Comparison of ENCODE assay signal across 14 cellular contexts in the genomic region with DNA sequence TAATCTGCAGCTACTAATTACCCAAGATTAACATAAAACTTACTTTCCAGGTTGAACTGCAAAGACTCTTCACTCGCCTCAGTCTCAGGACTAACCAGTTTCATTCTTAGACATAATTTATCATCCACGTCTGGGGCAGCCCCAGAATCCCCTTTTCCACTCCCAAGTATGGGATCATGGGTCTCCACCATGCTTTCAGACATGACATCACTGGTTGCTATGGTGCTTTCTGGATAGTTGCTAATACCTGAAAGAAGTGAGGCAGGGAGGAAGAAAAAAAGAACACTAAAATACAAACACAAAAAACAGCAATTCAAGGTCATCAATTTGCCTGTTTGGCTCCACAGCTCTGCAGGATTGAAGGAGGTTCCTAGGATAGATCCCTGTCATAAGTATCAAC. TPM values are rescaled to one million over a fixed set of nuclear protein-coding genes. Genes with fewer than 3 reads are reported as not detected.
A peak's percentile ranks its signal among the peaks of the same experiment; 100 is the strongest.
DNase-seq lines count a peak whose midpoint lies in the region; ATAC-seq, FAIRE-seq and TF ChIP-seq lines count a peak whose summit lies in the region.
"Had no signal": no experiment of that assay in that cellular context is flagged by ENCODE, and none has a peak within 500 bp of the region (broad histone marks: within the 10 kb centered on the region; RNA-seq: fewer than 3 reads in every experiment).

No MANE protein-coding gene starts in this region.

- 30% methylated on average over 2 of the region's 2 CpGs for WGBS in GM12878 (ENCODE audit: insufficient coverage, insufficient replicate concordance, low lambda C conversion rate, missing lambda C conversion rate)

- no peak overlapping the region for H3K4me3 ChIP-seq in GM12878
- H3K4me3 ChIP-seq: HAP-1 had no signal

- no peak for TF ChIP-seq CTCF in GM12878 (IDR thresholded peaks at IDR 0.05 in 2 of 3, conservative IDR thresholded peaks at IDR 0.05 in 1 of 3; ENCODE audit: control insufficient read depth in 2 of 3, extremely low read depth in 1 of 3, insufficient read depth in 1 of 3, low read depth in 3 of 3, low read length in 3 of 3)
- TF ChIP-seq CTCF in progenitor cell of endocrine pancreas (IDR thresholded peaks at IDR 0.05; ENCODE audit: unreplicated experiment), result no peak
- no peak for TF ChIP-seq CTCF in activated CD8-positive, alpha-beta T cell treated with anti-CD3 and anti-CD28 coated beads for 36 hours (IDR thresholded peaks at IDR 0.05)

- H3K36me3 ChIP-seq in GM12878 (ENCODE audit: control insufficient read depth in 2 of 2, insufficient read depth in 2 of 2, low read length in 1 of 2), result no peaks in the 10 kb centered on the region; a peak in 1 of 4 replicates

- peaks cover 1% of the 10 kb centered on the region; the same call in 1 of the 2 replicates for H3K4me1 ChIP-seq in GM12878 (ENCODE audit: control insufficient read depth, insufficient read depth, low read length)
- H3K4me1 ChIP-seq: Caco-2 had no signal

- H3K9ac ChIP-seq in GM12878 (ENCODE audit: control insufficient read depth, insufficient read depth, low read length), result no peak overlapping the region

- RAD21 ChIA-PET in GM12878 (lab: Charles Lee; ENCODE audit: unreplicated experiment), result no interaction called here

- no peak for FAIRE-seq in GM12878 (lab: Jason Lieb, UNC)

- H3K27ac Mint-ChIP-seq in activated T-cell treated with anti-CD3 and anti-CD28 coated beads, Interleukin-2, amount 50 U/mL, for 72 hours, result peak overlapping the region; percentile 27
- H3K27ac Mint-ChIP-seq in activated T-cell treated with anti-CD3 and anti-CD28 coated beads, Interleukin-2, amount 50 U/mL, for 24 hours, result no peak overlapping the region
- H3K27ac Mint-ChIP-seq in progenitor cell of endocrine pancreas, result peak overlapping the region; percentile 15
- H3K27ac Mint-ChIP-seq in activated naive CD8-positive, alpha-beta T cell treated with anti-CD3 and anti-CD28 coated beads for 36 hours, result no peak overlapping the region
- no peak overlapping the region for H3K27ac Mint-ChIP-seq in activated CD8-positive, alpha-beta T cell treated with anti-CD3 and anti-CD28 coated beads for 36 hours
- H3K27ac Mint-ChIP-seq: CD8-positive, alpha-beta T cell had no signal

- SMC1A ChIA-PET in GM12878 (lab: Charles Lee; ENCODE audit: uncharacterized antibody, unreplicated experiment), result no interaction called here

- no TSS peak for BruUV-seq in GM12878 (replicated peaks; lab: Mats Ljungman, UMichigan)

- CTCF ChIA-PET in GM12878 (lab: Yijun Ruan, JAX), result interaction anchor here (3.0 kb wide), 1 partner anchor 68 kb away, joined by 18 read pairs; no protein-coding TSS in a partner anchor
- CTCF ChIA-PET in activated CD8-positive, alpha-beta T cell treated with anti-CD3 and anti-CD28 coated beads for 36 hours (lab: Charles Lee), result interaction anchor here (1.3 kb wide), 1 partner anchor 68 kb away, joined by 3 read pairs; no protein-coding TSS in a partner anchor

- intact Hi-C loops in GM12878 (cut with micrococcal nuclease; ENCODE audit: unreplicated experiment), result no loop called here
- intact Hi-C loops in activated CD8-positive, alpha-beta T cell treated with anti-CD3 and anti-CD28 coated beads for 36 hours (cut with micrococcal nuclease), result no loop called here

- POLR2A ChIA-PET in GM12878 (lab: Charles Lee), result no interaction called here
- POLR2A ChIA-PET in activated CD8-positive, alpha-beta T cell treated with anti-CD3 and anti-CD28 coated beads for 36 hours (lab: Charles Lee), result no interaction called here

- H3K4me2 ChIP-seq in GM12878 (ENCODE audit: control insufficient read depth, insufficient read depth), result no peak overlapping the region

- H3K27me3 ChIP-seq in GM12878 (replicated peaks in 1 of 2; ENCODE audit: control insufficient read depth in 2 of 2, insufficient read depth in 2 of 2, low read length in 1 of 2), result no peaks in the 10 kb centered on the region

- in situ Hi-C loops in SK-MEL-5 (cut with HindIII; ENCODE audit: low pct_unique_long_range_greater_than_20kb, low sequenced_read_pairs) (no loop called here), GM12878 (cut with MboI) (no loop called here)

- no peaks in the 10 kb centered on the region for H3K9me3 ChIP-seq in GM12878 (replicated peaks; ENCODE audit: control insufficient read depth, insufficient read depth, low read length)
- H3K9me3 ChIP-seq: Caco-2, HAP-1 had no signal

- H3K4me3 Mint-ChIP-seq in activated T-cell treated with anti-CD3 and anti-CD28 coated beads, Interleukin-2, amount 50 U/mL, for 72 hours, result no peak overlapping the region
- no peak overlapping the region for H3K4me3 Mint-ChIP-seq in activated T-cell treated with anti-CD3 and anti-CD28 coated beads, Interleukin-2, amount 50 U/mL, for 24 hours
- H3K4me3 Mint-ChIP-seq in progenitor cell of endocrine pancreas (ENCODE audit: low read depth), result no peak overlapping the region
- H3K4me3 Mint-ChIP-seq in activated naive CD8-positive, alpha-beta T cell treated with anti-CD3 and anti-CD28 coated beads for 36 hours, result no peak overlapping the region
- no peak overlapping the region for H3K4me3 Mint-ChIP-seq in activated CD8-positive, alpha-beta T cell treated with anti-CD3 and anti-CD28 coated beads for 36 hours
- H3K4me3 Mint-ChIP-seq: CD14-positive monocyte; CD8-positive, alpha-beta T cell had no signal

- no peak for ATAC-seq in activated T-cell treated with anti-CD3 and anti-CD28 coated beads, Interleukin-2, amount 50 U/mL, for 72 hours (replicated peaks in 1 of 2)
- no peak for ATAC-seq in GM12878
- ATAC-seq in activated CD8-positive, alpha-beta T cell treated with anti-CD3 and anti-CD28 coated beads for 36 hours, result no peak
- ATAC-seq: CD8-positive, alpha-beta T cell had no signal

- H3K79me2 ChIP-seq in GM12878 (ENCODE audit: control insufficient read depth, insufficient read depth, low read length), result no peaks in the 10 kb centered on the region

- H4K20me1 ChIP-seq in GM12878 (ENCODE audit: control insufficient read depth, insufficient read depth), result no peaks in the 10 kb centered on the region

- TF ChIP-seq POLR2A in GM12878 (IDR thresholded peaks at IDR 0.05; ENCODE audit: low read depth, low read length), result no peak

- H3K27ac ChIP-seq in GM12878 (ENCODE audit: control insufficient read depth, insufficient read depth), result no peak overlapping the region

- peaks cover 2 to 3% of the 10 kb centered on the region in 2 donors for H3K36me3 Mint-ChIP-seq in activated T-cell treated with anti-CD3 and anti-CD28 coated beads, Interleukin-2, amount 50 U/mL, for 72 hours (ENCODE audit: insufficient read depth in 2 of 2)
- H3K36me3 Mint-ChIP-seq in activated T-cell treated with anti-CD3 and anti-CD28 coated beads, Interleukin-2, amount 50 U/mL, for 24 hours (ENCODE audit: low read depth), result peaks cover 44% of the 10 kb centered on the region
- peaks cover 9% of the 10 kb centered on the region for H3K36me3 Mint-ChIP-seq in progenitor cell of endocrine pancreas (ENCODE audit: insufficient read depth)
- H3K36me3 Mint-ChIP-seq in activated naive CD8-positive, alpha-beta T cell treated with anti-CD3 and anti-CD28 coated beads for 36 hours, result peaks cover 5% of the 10 kb centered on the region
- peaks cover 11% of the 10 kb centered on the region for H3K36me3 Mint-ChIP-seq in activated CD8-positive, alpha-beta T cell treated with anti-CD3 and anti-CD28 coated beads for 36 hours (ENCODE audit: low read depth)

- peaks cover 12% of the 10 kb centered on the region for H3K4me1 Mint-ChIP-seq in activated T-cell treated with anti-CD3 and anti-CD28 coated beads, Interleukin-2, amount 50 U/mL, for 72 hours (ENCODE audit: low read depth)
- H3K4me1 Mint-ChIP-seq in activated T-cell treated with anti-CD3 and anti-CD28 coated beads, Interleukin-2, amount 50 U/mL, for 24 hours (ENCODE audit: low read depth), result peaks cover 18% of the 10 kb centered on the region
- H3K4me1 Mint-ChIP-seq in progenitor cell of endocrine pancreas (ENCODE audit: low read depth), result no peaks in the 10 kb centered on the region
- H3K4me1 Mint-ChIP-seq in activated naive CD8-positive, alpha-beta T cell treated with anti-CD3 and anti-CD28 coated beads for 36 hours, result peaks cover 16% of the 10 kb centered on the region
- peaks cover 18% of the 10 kb centered on the region for H3K4me1 Mint-ChIP-seq in activated CD8-positive, alpha-beta T cell treated with anti-CD3 and anti-CD28 coated beads for 36 hours (ENCODE audit: low read depth)

- no peaks in the 10 kb centered on the region for H3K9me3 Mint-ChIP-seq in activated T-cell treated with anti-CD3 and anti-CD28 coated beads, Interleukin-2, amount 50 U/mL, for 72 hours
- no peaks in the 10 kb centered on the region for H3K9me3 Mint-ChIP-seq in activated T-cell treated with anti-CD3 and anti-CD28 coated beads, Interleukin-2, amount 50 U/mL, for 24 hours
- no peaks in the 10 kb centered on the region for H3K9me3 Mint-ChIP-seq in progenitor cell of endocrine pancreas (ENCODE audit: low read depth)
- no peaks in the 10 kb centered on the region for H3K9me3 Mint-ChIP-seq in activated naive CD8-positive, alpha-beta T cell treated with anti-CD3 and anti-CD28 coated beads for 36 hours
- no peaks in the 10 kb centered on the region for H3K9me3 Mint-ChIP-seq in activated CD8-positive, alpha-beta T cell treated with anti-CD3 and anti-CD28 coated beads for 36 hours
- H3K9me3 Mint-ChIP-seq: CD14-positive monocyte; CD8-positive, alpha-beta T cell had no signal

- no peak overlapping the region for H2AFZ ChIP-seq in GM12878 (ENCODE audit: control insufficient read depth, low read depth, low read length)

- TF ChIP-seq RAD21 in GM12878 (IDR thresholded peaks at IDR 0.05; ENCODE audit: insufficient read depth, low read depth, low read length), result no peak

- TF ChIP-seq EP300 in GM12878 (IDR thresholded peaks at IDR 0.05; ENCODE audit: borderline replicate concordance in 1 of 2, control insufficient read depth in 1 of 2, low read depth in 2 of 2, low read length in 2 of 2), result no peak

- no peak for DNase-seq in activated T-cell treated with anti-CD3 and anti-CD28 coated beads, Interleukin-2, amount 50 U/mL, for 72 hours
- DNase-seq in activated T-cell treated with anti-CD3 and anti-CD28 coated beads, Interleukin-2, amount 50 U/mL, for 24 hours, result no peak
- DNase-seq in SK-MEL-5 (ENCODE audit: low read depth, low spot score) (peak; percentile 31), GM12878 (ENCODE audit: low read depth, low spot score) (no peak), progenitor cell of endocrine pancreas (ENCODE audit: low spot score, unreplicated experiment) (no peak)
- DNase-seq in activated naive CD8-positive, alpha-beta T cell treated with anti-CD3 and anti-CD28 coated beads for 36 hours, result no peak
- DNase-seq in activated CD8-positive, alpha-beta T cell treated with anti-CD3 and anti-CD28 coated beads for 36 hours, result no peak
- DNase-seq: Caco-2; CD8-positive, alpha-beta T cell; DND-41; GDM1; GOT3 had no signal

- H3K27me3 Mint-ChIP-seq in activated T-cell treated with anti-CD3 and anti-CD28 coated beads, Interleukin-2, amount 50 U/mL, for 72 hours (ENCODE audit: low read depth), result no peaks in the 10 kb centered on the region
- H3K27me3 Mint-ChIP-seq in activated T-cell treated with anti-CD3 and anti-CD28 coated beads, Interleukin-2, amount 50 U/mL, for 24 hours, result no peaks in the 10 kb centered on the region
- no peaks in the 10 kb centered on the region for H3K27me3 Mint-ChIP-seq in progenitor cell of endocrine pancreas
- H3K27me3 Mint-ChIP-seq in activated naive CD8-positive, alpha-beta T cell treated with anti-CD3 and anti-CD28 coated beads for 36 hours, result no peaks in the 10 kb centered on the region
- no peaks in the 10 kb centered on the region for H3K27me3 Mint-ChIP-seq in activated CD8-positive, alpha-beta T cell treated with anti-CD3 and anti-CD28 coated beads for 36 hours

RNA-seq across cellular contexts. Expression of a gene that starts 46.6 kb away (rescaled TPM):
- 10 to 100 TPM; 33.2 to 35.0 TPM for total RNA-seq in activated T-cell treated with anti-CD3 and anti-CD28 coated beads, Interleukin-2, amount 50 U/mL, for 72 hours
- total RNA-seq in SK-MEL-5 (2014; rRNA removed; shearing (Covaris generic)), result 25.9 and 30.7 TPM in 2 replicates
- 22.1 and 32.2 TPM in 2 replicates for polyA plus RNA-seq in SK-MEL-5 (2015; cell fraction: cytosol; rRNA removed)
- polyA plus RNA-seq in SK-MEL-5 (2015; cell fraction: nucleus; rRNA removed), result 109 and 166 TPM in 2 replicates
- total RNA-seq in GM12878 (2013; cell fraction: nucleolus; rRNA removed), result 115 and 135 TPM in 2 replicates
- total RNA-seq in GM12878 (2014; rRNA removed) (20.2 and 27.8 TPM in 2 replicates), GM12878 (2014; rRNA removed; fragmentation: Illumina TruSeq; extraction: Trizol) (23.2 and 23.4 TPM in 2 replicates), GM12878 (2021) (25.7 and 26.7 TPM in 2 replicates), progenitor cell of endocrine pancreas (121 and 138 TPM in 2 replicates)
- 12.6 TPM for polyA plus RNA-seq in GM12878 (2011; ENCODE audit: low read depth)
- polyA plus RNA-seq in GM12878 (2011; rRNA removed) (50.2 and 52.6 TPM in 2 replicates), GM12878 (2014; fragmentation: Illumina TruSeq; extraction: Trizol) (18.9 and 19.2 TPM in 2 replicates), GM12878 (2014; fragmentation: Nextera tagmentation; extraction: Ambion mirVana) (1 to 10 TPM; 6.2 to 6.4 TPM), GM12878 (2014; rRNA removed) (14.5 and 17.8 TPM in 2 replicates), GM12878 (2016; fragmentation: Nextera tagmentation; extraction: Ambion mirVana) (10 to 100 TPM; 19.1 to 19.5 TPM)
- 34.8 and 38.0 TPM in 2 replicates for polyA plus RNA-seq in GM12878 (2011; cell fraction: cytosol; rRNA removed)
- polyA plus RNA-seq in GM12878 (2011; cell fraction: nucleus; rRNA removed), result 79.9 and 96.8 TPM in 2 replicates
- 15.4 and 16.2 TPM in 2 replicates for polyA plus RNA-seq in GM12878 (2012)
- polyA minus RNA-seq in GM12878 (2011; rRNA and poly(A)+ RNA removed), result 62.1 and 67.4 TPM in 2 replicates
- polyA minus RNA-seq in GM12878 (2011; cell fraction: cytosol; rRNA and poly(A)+ RNA removed), result 18.7 and 19.2 TPM in 2 replicates
- 42.3 and 49.5 TPM in 2 replicates for polyA minus RNA-seq in GM12878 (2011; cell fraction: nucleus; rRNA and poly(A)+ RNA removed)
- 10 to 100 TPM; 24.1 to 24.3 TPM for total RNA-seq in activated naive CD8-positive, alpha-beta T cell treated with anti-CD3 and anti-CD28 coated beads for 36 hours
- total RNA-seq in activated CD8-positive, alpha-beta T cell treated with anti-CD3 and anti-CD28 coated beads for 36 hours, result 10 to 100 TPM; 20.6 to 23.0 TPM

Comparison
In these comparisons a context has a peak if more than half of its experiments do, and no peak if none do; other contexts are left out.
1. H3K27ac Mint-ChIP-seq: peak in activated T-cell treated with anti-CD3 and anti-CD28 coated beads, Interleukin-2, amount 50 U/mL, for 72 hours (single experiment) and progenitor cell of endocrine pancreas (single experiment); none in activated T-cell treated with anti-CD3 and anti-CD28 coated beads, Interleukin-2, amount 50 U/mL, for 24 hours (single experiment), activated naive CD8-positive, alpha-beta T cell treated with anti-CD3 and anti-CD28 coated beads for 36 hours (single experiment) and activated CD8-positive, alpha-beta T cell treated with anti-CD3 and anti-CD28 coated beads for 36 hours (single experiment).